Comparison of ENCODE assay signal across 1 cellular context in the genomic region with DNA sequence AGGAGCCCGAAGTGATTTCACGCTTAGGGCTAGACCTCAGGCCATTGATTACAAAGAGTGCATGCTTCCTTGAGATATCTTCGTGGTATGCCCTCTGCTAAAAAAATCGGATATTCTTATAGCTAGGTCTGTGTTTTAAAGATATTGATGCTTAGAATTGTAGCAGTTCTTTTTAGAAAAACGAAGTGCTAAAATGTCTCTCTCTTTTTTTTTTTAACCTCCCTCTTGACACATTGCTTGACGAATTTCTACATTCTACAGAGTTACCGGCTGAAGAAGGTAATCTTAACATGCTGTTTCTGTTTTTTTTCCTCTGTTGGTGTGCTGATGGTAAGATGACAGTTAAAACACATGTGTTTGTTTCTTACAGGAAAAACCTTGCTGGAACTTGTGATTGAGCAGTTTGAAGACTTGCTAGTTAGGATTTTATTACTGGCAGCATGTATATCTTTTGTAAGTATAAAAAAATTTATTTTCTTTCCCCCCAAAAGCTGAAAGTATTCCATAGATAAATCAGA.
TF ChIP-seq lines count a peak whose summit lies in the region.

No MANE protein-coding gene starts in this region.

TF ChIP-seq in IMR-90, 13 proteins besides CTCF, POLR2A, EP300 and RAD21:
- TF ChIP-seq MAFK (IDR thresholded peaks at IDR 0.05; ENCODE audit: low read depth, low read length), result no peak
- no peak for TF ChIP-seq MAZ (IDR thresholded peaks at IDR 0.05; ENCODE audit: borderline replicate concordance, low read depth, low read length)
- no peak for TF ChIP-seq SMC3 (IDR thresholded peaks at IDR 0.05; ENCODE audit: low read depth, low read length)
- no peak for TF ChIP-seq RFX5 (IDR thresholded peaks at IDR 0.05; ENCODE audit: low read depth, low read length)
- TF ChIP-seq MXI1 (IDR thresholded peaks at IDR 0.05; ENCODE audit: borderline replicate concordance, low read depth, low read length), result no peak
- TF ChIP-seq USF2 (IDR thresholded peaks at IDR 0.05; ENCODE audit: low read depth, low read length), result no peak
- no peak for TF ChIP-seq FOS (IDR thresholded peaks at IDR 0.05; ENCODE audit: low read depth, low read length)
- no peak for TF ChIP-seq BHLHE40 (IDR thresholded peaks at IDR 0.05; ENCODE audit: low read depth, low read length)
- TF ChIP-seq CHD1 (IDR thresholded peaks at IDR 0.05; ENCODE audit: low read depth, low read length), result no peak
- no peak for TF ChIP-seq RCOR1 (IDR thresholded peaks at IDR 0.05; ENCODE audit: insufficient replicate concordance, low read length)
- no peak for TF ChIP-seq CEBPB (IDR thresholded peaks at IDR 0.05; ENCODE audit: low read depth, low read length)
- TF ChIP-seq, protein P1, sequence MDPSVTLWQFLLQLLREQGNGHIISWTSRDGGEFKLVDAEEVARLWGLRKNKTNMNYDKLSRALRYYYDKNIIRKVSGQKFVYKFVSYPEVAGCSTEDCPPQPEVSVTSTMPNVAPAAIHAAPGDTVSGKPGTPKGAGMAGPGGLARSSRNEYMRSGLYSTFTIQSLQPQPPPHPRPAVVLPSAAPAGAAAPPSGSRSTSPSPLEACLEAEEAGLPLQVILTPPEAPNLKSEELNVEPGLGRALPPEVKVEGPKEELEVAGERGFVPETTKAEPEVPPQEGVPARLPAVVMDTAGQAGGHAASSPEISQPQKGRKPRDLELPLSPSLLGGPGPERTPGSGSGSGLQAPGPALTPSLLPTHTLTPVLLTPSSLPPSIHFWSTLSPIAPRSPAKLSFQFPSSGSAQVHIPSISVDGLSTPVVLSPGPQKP (IDR thresholded peaks at IDR 0.05; ENCODE audit: borderline replicate concordance, low read depth, low read length), result no peak
- no peak for TF ChIP-seq NFE2L2 (IDR thresholded peaks at IDR 0.05; ENCODE audit: low read depth, low read length)
